Comparison of ENCODE assay signal across 9 cellular contexts in the genomic region with DNA sequence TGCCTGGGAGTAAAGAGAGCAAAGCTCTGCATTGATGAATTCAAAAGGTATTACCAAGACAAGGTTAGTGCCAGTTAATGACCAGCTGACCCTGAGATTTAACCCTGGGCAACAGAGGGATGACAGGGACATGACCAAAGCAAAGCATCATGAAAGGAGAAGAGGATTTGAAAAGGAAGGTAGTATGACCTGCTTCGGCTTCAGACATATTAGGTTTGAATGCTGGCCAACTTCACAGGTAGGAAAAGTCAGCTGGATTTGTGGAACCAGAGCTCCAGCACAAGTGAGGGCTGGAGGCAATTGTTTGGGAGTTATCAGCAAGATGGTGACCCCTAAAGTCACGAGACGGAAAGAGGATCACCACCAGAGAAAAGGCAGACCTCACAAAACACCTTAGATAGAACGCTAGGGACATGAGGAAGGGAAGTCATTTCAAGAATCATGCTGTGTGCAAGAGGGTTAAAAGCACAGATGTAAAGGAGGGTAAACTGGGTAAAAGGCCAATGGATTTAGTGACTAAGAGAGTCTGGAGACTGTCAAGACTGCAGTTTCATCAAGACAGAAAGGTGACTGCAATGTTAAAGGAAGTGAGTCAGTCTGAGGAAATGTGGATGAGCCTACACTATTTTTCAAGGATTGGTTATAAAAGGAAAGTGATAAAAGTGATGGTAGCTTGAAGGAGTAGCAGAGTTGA. TPM values are rescaled to one million over a fixed set of nuclear protein-coding genes. Genes with fewer than 3 reads are reported as not detected.
DNase-seq lines count a peak whose midpoint lies in the region; ATAC-seq, FAIRE-seq and TF ChIP-seq lines count a peak whose summit lies in the region.
"Had no signal": no experiment of that assay in that cellular context is flagged by ENCODE, and none has a peak within 500 bp of the region (broad histone marks: within the 10 kb centered on the region; RNA-seq: fewer than 3 reads in every experiment).

No MANE protein-coding gene starts in this region.

- H3K27ac ChIP-seq in gastroesophageal sphincter: no peak overlapping the region

- TF ChIP-seq POLR2A in gastroesophageal sphincter (IDR thresholded peaks at IDR 0.05): no peak

- H3K27me3 ChIP-seq in bronchial epithelial cell (ENCODE audit: control insufficient read depth, insufficient read depth, low read length) (no peaks in the 10 kb centered on the region), gastroesophageal sphincter (no peaks in the 10 kb centered on the region)

- WGBS in gastroesophageal sphincter (ENCODE audit: low coverage in 1 of 2), 2 donors: 66 to 100% methylated on average over 3 to 4 of the region's 4 CpGs

- H3K4me1 ChIP-seq in gastroesophageal sphincter: peaks cover 0 to 48% (median 3%) of the 10 kb centered on the region in 3 donors

- TF ChIP-seq CTCF in bronchial epithelial cell (IDR thresholded peaks at IDR 0.05; ENCODE audit: insufficient read depth, low read length, severe bottlenecking) (no peak), retinal pigment epithelial cell (conservative IDR thresholded peaks at IDR 0.05; ENCODE audit: low read depth, low read length) (no peak), gastroesophageal sphincter (IDR thresholded peaks at IDR 0.05) (no peak)

- TF ChIP-seq EP300 in gastroesophageal sphincter (IDR thresholded peaks at IDR 0.05): no peak

- FAIRE-seq in bronchial epithelial cell (lab: Jason Lieb, UNC): peak; percentile 86

- H3K4me3 ChIP-seq in bronchial epithelial cell (ENCODE audit: low read depth, low read length) (no peak overlapping the region), retinal pigment epithelial cell (ENCODE audit: low read length) (no peak overlapping the region), gastroesophageal sphincter (no peak overlapping the region)

- H3K9me3 ChIP-seq in gastroesophageal sphincter: no peaks in the 10 kb centered on the region

- ATAC-seq in GM18519 (IDR thresholded peaks at IDR 0.05; ENCODE audit: low FRiP score, unreplicated experiment) (peak; percentile 46), HG03442 (IDR thresholded peaks at IDR 0.05; ENCODE audit: unreplicated experiment) (peak; percentile 64), gastroesophageal sphincter (no peak), HG02973 (IDR thresholded peaks at IDR 0.05; ENCODE audit: unreplicated experiment) (no peak)

- peak; percentile 97 for DNase-seq in bronchial epithelial cell (ENCODE audit: low read depth)
- peak; percentile 81 for DNase-seq in retinal pigment epithelial cell (ENCODE audit: low read depth)
- no peak for DNase-seq in T-helper 9 cell
- no peak for DNase-seq in globus pallidus (ENCODE audit: low spot score)
- DNase-seq: right cardiac atrium had no signal

- H3K36me3 ChIP-seq in bronchial epithelial cell (ENCODE audit: control insufficient read depth, insufficient read depth, low read length) (no peaks in the 10 kb centered on the region), gastroesophageal sphincter (no peaks in the 10 kb centered on the region)

RNA-seq across cellular contexts. Expression of a gene that starts 45.6 kb away (rescaled TPM):
- total RNA-seq in bronchial epithelial cell (9.0 and 14.0 TPM in 2 replicates), gastroesophageal sphincter (10 to 100 TPM in 3 of 4 donors, 1 to 10 TPM in 1; 9.2 to 17.6 (median 13.3) TPM)

Comparison
In these comparisons a context has a peak if more than half of its experiments do, and no peak if none do; other contexts are left out.
1. ATAC-seq: peak in GM18519 (single experiment) and HG03442 (single experiment); none in gastroesophageal sphincter (single experiment) and HG02973 (single experiment).
2. DNase-seq: peak in bronchial epithelial cell (single experiment) and retinal pigment epithelial cell (single experiment); none in T-helper 9 cell (single experiment) and globus pallidus (single experiment).